ENCODE assay signal across 2 cellular contexts in the genomic region with DNA sequence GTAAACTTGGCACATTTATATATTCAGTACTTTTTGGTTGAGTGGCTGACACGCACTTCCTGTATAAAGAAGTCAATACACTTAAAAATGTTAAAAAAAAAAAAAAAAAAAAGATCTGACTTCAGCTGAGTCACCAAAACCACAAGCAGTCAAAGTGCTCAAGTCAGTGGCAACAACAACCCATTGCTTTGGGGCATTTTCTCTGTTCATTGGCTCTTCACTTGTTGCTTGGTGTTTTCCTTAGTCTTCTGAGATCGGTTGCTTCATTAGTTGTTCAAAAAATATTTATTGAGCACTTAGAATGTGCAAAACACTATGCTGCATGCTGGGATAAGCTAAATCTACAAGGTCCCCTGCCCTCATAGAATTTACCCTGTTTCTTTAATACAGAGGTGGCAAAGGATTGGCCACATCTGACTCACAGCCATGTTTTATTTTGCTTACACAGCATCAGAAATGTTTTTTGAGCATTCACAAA.
TF ChIP-seq lines count a peak whose summit lies in the region.

No MANE protein-coding gene starts in this region.

TF ChIP-seq in IMR-90, 13 proteins besides CTCF, POLR2A, EP300 and RAD21 (continued from another document):
- TF ChIP-seq NFE2L2 (IDR thresholded peaks at IDR 0.05; ENCODE audit: low read depth, low read length) (peak; percentile 78), RFX5 (IDR thresholded peaks at IDR 0.05; ENCODE audit: low read depth, low read length) (no peak), MAFK (IDR thresholded peaks at IDR 0.05; ENCODE audit: low read depth, low read length) (peak; percentile 58), FOS (IDR thresholded peaks at IDR 0.05; ENCODE audit: low read depth, low read length) (peak; percentile 77)
- TF ChIP-seq, protein P1, sequence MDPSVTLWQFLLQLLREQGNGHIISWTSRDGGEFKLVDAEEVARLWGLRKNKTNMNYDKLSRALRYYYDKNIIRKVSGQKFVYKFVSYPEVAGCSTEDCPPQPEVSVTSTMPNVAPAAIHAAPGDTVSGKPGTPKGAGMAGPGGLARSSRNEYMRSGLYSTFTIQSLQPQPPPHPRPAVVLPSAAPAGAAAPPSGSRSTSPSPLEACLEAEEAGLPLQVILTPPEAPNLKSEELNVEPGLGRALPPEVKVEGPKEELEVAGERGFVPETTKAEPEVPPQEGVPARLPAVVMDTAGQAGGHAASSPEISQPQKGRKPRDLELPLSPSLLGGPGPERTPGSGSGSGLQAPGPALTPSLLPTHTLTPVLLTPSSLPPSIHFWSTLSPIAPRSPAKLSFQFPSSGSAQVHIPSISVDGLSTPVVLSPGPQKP (IDR thresholded peaks at IDR 0.05; ENCODE audit: borderline replicate concordance, low read depth, low read length) = no peak
TF ChIP-seq in IMR-90: peak in this region for 4.

TF ChIP-seq in WTC11, 78 proteins besides CTCF, POLR2A, EP300 and RAD21 (continued from another document):
- TF ChIP-seq NR3C1 (CRISPR knock-in tag; conservative IDR thresholded peaks at IDR 0.05; ENCODE audit: low read depth) (no peak), ZNF138 (CRISPR knock-in tag; conservative IDR thresholded peaks at IDR 0.05) (no peak), TEAD1 (CRISPR knock-in tag; IDR thresholded peaks at IDR 0.05) (no peak), ELF4 (CRISPR knock-in tag; IDR thresholded peaks at IDR 0.05; ENCODE audit: low read depth) (no peak), NR1H2 (CRISPR knock-in tag; IDR thresholded peaks at IDR 0.05) (no peak), ATF1 (CRISPR knock-in tag; IDR thresholded peaks at IDR 0.05) (no peak), RORB (CRISPR knock-in tag; IDR thresholded peaks at IDR 0.05) (no peak)
- TF ChIP-seq, protein P2, sequence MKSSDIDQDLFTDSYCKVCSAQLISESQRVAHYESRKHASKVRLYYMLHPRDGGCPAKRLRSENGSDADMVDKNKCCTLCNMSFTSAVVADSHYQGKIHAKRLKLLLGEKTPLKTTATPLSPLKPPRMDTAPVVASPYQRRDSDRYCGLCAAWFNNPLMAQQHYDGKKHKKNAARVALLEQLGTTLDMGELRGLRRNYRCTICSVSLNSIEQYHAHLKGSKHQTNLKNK (CRISPR knock-in tag; IDR thresholded peaks at IDR 0.05) = no peak
